Comparison of ENCODE assay signal across 8 cellular contexts in the genomic region with DNA sequence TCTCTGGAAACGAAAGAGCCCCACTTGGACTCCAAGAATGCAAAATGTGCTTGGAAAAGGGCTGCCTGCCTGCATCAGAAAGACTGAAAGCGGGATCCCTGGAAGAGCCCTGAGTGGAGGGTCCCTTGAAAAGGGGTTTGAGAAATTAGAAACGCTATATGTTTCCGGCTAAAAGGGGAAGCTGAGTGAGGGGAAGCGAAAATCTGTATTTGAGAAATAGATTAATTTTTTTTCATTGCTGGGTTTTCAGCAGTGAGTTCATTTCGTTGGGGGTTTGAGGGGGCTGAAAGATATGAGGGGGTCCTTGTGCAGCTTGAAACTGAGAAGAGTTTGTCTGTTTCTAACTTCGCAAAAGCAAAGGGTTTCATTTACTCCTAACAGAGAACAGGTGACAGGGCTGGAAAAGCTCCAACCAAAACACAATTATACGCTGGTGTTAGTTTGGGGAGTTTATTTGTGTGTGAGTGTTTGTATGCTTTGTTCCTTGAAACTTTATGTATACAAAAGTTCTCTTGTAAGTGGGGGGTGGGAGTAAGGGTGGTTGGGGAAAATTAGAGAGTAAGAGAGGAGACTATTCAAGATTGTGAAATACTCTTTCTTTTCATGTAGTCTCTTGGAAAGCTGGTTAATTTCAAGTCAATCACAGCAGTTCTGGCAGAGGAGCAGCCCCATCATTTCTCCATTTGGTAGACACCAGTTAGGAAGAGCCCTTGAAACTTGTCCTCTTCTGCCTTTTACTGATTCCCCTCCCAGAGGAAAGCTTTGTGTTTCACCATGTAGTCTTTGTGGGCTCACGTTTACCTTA. TPM values are rescaled to one million over a fixed set of nuclear protein-coding genes. Genes with fewer than 3 reads are reported as not detected.
A peak's percentile ranks its signal among the peaks of the same experiment; 100 is the strongest.
DNase-seq lines count a peak whose midpoint lies in the region; ATAC-seq and TF ChIP-seq lines count a peak whose summit lies in the region.

No MANE protein-coding gene starts in this region.

- H3K9me3 ChIP-seq in mucosa of descending colon, result no peaks in the 10 kb centered on the region

- no peak for TF ChIP-seq CTCF in GM12875 (IDR thresholded peaks at IDR 0.05; ENCODE audit: borderline replicate concordance, insufficient read depth, low read depth, low read length)
- TF ChIP-seq CTCF in NB4 (IDR thresholded peaks at IDR 0.05; ENCODE audit: low read depth, low read length), result no peak
- no peak for TF ChIP-seq CTCF in coronary artery (IDR thresholded peaks at IDR 0.05)
- TF ChIP-seq CTCF in mucosa of descending colon (IDR thresholded peaks at IDR 0.05), result no peak

- ATAC-seq in mucosa of descending colon (peak; percentile 10), HG03432 (IDR thresholded peaks at IDR 0.05; ENCODE audit: unreplicated experiment) (no peak), esophagus mucosa (no peak)
- no peak for ATAC-seq in activated CD4-positive, CD25-positive, alpha-beta regulatory T cell treated with anti-CD3 and anti-CD28 coated beads, Interleukin-2, amount 50 U/mL, for 24 hours

- TF ChIP-seq POLR2A in NB4 (IDR thresholded peaks at IDR 0.05; ENCODE audit: extremely low read depth, insufficient read length), result no peak

- peaks cover 6% of the 10 kb centered on the region for H3K4me1 ChIP-seq in mucosa of descending colon (ENCODE audit: low read depth)

- no peaks in the 10 kb centered on the region for H3K36me3 ChIP-seq in mucosa of descending colon (ENCODE audit: low read depth)

- peak; percentile 66 for DNase-seq in NB4 (ENCODE audit: low read depth)
- DNase-seq in coronary artery (ENCODE audit: low spot score), result no peak
- no peak for DNase-seq in mucosa of descending colon
- no peak for DNase-seq in NCI-H82 (lab: John Stamatoyannopoulos, UW)

- H3K27ac ChIP-seq in coronary artery, result peak overlapping the region; percentile 50 to 81

- H3K4me3 ChIP-seq in GM12875 (ENCODE audit: low read depth, low read length), result peak overlapping the region; percentile 73
- H3K4me3 ChIP-seq in NB4 (ENCODE audit: low read depth, low read length), result peak overlapping the region; percentile 65
- H3K4me3 ChIP-seq in coronary artery, result peak overlapping the region; percentile 78
- H3K4me3 ChIP-seq in mucosa of descending colon, result no peak overlapping the region

- intact Hi-C loops in mucosa of descending colon (cut with DNase I, micrococcal nuclease), result no loop called here

RNA-seq across cellular contexts. Expression of gene TNFAIP8, which starts 0.8 kb away (rescaled TPM):
- total RNA-seq in mucosa of descending colon (10 to 100 TPM in 2 of 3 donors, 1 to 10 TPM in 1; 8.7 to 15.7 (median 12.3) TPM), esophagus mucosa (15.3 TPM)
